In genomic region chr3:69719292-69719691, GRCh38 we compare ENCODE assay signal across 26 cellular contexts. TPM values are rescaled to one million over a fixed set of nuclear protein-coding genes. Genes with fewer than 3 reads are reported as not detected.
DNase-seq lines count a peak whose midpoint lies in the region; ATAC-seq, FAIRE-seq and TF ChIP-seq lines count a peak whose summit lies in the region.
"Had no signal": no experiment of that assay in that cellular context is flagged by ENCODE, and none has a peak within 500 bp of the region (broad histone marks: within the 10 kb centered on the region; RNA-seq: fewer than 3 reads in every experiment).

No MANE protein-coding gene starts in this region.

- TF ChIP-seq CTCF in choroid plexus epithelial cell (conservative IDR thresholded peaks at IDR 0.05; ENCODE audit: low read depth, low read length) (no peak), omental fat pad (IDR thresholded peaks at IDR 0.05) (no peak)

- FAIRE-seq in urothelium cell line (lab: Jason Lieb, UNC): no peak
- FAIRE-seq: GM12891 had no signal

- no peak overlapping the region for H3K27ac Mint-ChIP-seq in activated CD4-positive, alpha-beta memory T cell treated with anti-CD3 and anti-CD28 coated beads, Interleukin-2, amount 10 ng/mL, durations not matched to agents 7 days and 5 days
- H3K27ac Mint-ChIP-seq: CD4-positive, alpha-beta memory T cell; HFFc6 had no signal

- DNase-seq in OCI-M1 (lab: John Stamatoyannopoulos, UW): peak; percentile 56
- DNase-seq in choroid plexus epithelial cell (ENCODE audit: low read depth): peak; percentile 22
- no peak for DNase-seq in urothelium cell line (ENCODE audit: low spot score)
- DNase-seq in omental fat pad (ENCODE audit: low spot score): no peak
- no peak for DNase-seq in ureter (ENCODE audit: low spot score)
- no peak for DNase-seq in activated CD4-positive, alpha-beta memory T cell treated with anti-CD3 and anti-CD28 coated beads, Interleukin-2, amount 10 ng/mL, durations not matched to agents 7 days and 5 days
- DNase-seq: C1 segment of cervical spinal cord; Caco-2; CD4-positive, alpha-beta memory T cell; EL; GDM1; GM23248; HFFc6; IMR-90; MM.1S; NCI-H2029; NCI-H446 treated with DMSO at 0.1 percent for 48 hours; NCI-H526 treated with DMSO at 0.1 percent for 48 hours; SHP77 had no signal

- no peak for ATAC-seq in omental fat pad (ENCODE audit: low FRiP score)
- ATAC-seq: Panc1 had no signal

- H3K9me3 Mint-ChIP-seq in activated CD4-positive, alpha-beta memory T cell treated with anti-CD3 and anti-CD28 coated beads, Interleukin-2, amount 10 ng/mL, durations not matched to agents 7 days and 5 days: no peaks in the 10 kb centered on the region
- H3K9me3 Mint-ChIP-seq: H9, HFFc6 had no signal

- no peaks in the 10 kb centered on the region for H3K9me3 ChIP-seq in mesodermal cell (ENCODE audit: control insufficient read depth, low read length)
- H3K9me3 ChIP-seq in skeletal muscle tissue (ENCODE audit: control insufficient read depth in 3 of 3, low read length in 3 of 3): no peaks in the 10 kb centered on the region
- H3K9me3 ChIP-seq: Caco-2 had no signal

- POLR2A ChIA-PET in activated CD4-positive, alpha-beta memory T cell treated with anti-CD3 and anti-CD28 coated beads, Interleukin-2, amount 10 ng/mL, durations not matched to agents 7 days and 5 days (lab: Charles Lee): no interaction called here

- H3K27ac ChIP-seq in mesodermal cell (ENCODE audit: low read depth, low read length, severe bottlenecking) (peak overlapping the region; percentile 25), skeletal muscle tissue (ENCODE audit: low read depth, low read length) (peak overlapping the region; percentile 74)
- H3K27ac ChIP-seq: GM23248, KMS-11, RWPE1 had no signal

- no peaks in the 10 kb centered on the region for H3K27me3 Mint-ChIP-seq in activated CD4-positive, alpha-beta memory T cell treated with anti-CD3 and anti-CD28 coated beads, Interleukin-2, amount 10 ng/mL, durations not matched to agents 7 days and 5 days

- H3K36me3 Mint-ChIP-seq in activated CD4-positive, alpha-beta memory T cell treated with anti-CD3 and anti-CD28 coated beads, Interleukin-2, amount 10 ng/mL, durations not matched to agents 7 days and 5 days (ENCODE audit: low read depth): no peaks in the 10 kb centered on the region
- H3K36me3 Mint-ChIP-seq: CD4-positive, alpha-beta memory T cell had no signal

- H3K27me3 ChIP-seq in skeletal muscle tissue (ENCODE audit: control insufficient read depth in 3 of 3, insufficient read depth in 3 of 3, low read length in 3 of 3): no peaks in the 10 kb centered on the region

- 50% methylated on average over 2 of the region's 3 CpGs; no CpG with 5 or more reads in 1 of the 2 experiments for WGBS in mesodermal cell (ENCODE audit: insufficient coverage in 2 of 2), 2 experiments

- H3K36me3 ChIP-seq in mesodermal cell (ENCODE audit: control insufficient read depth, insufficient read depth, low read length) (no peaks in the 10 kb centered on the region), skeletal muscle tissue (ENCODE audit: control insufficient read depth in 3 of 3, insufficient read depth in 3 of 3, low read length in 3 of 3) (no peaks in the 10 kb centered on the region)

- peaks cover 15% of the 10 kb centered on the region for H3K4me1 ChIP-seq in mesodermal cell (ENCODE audit: control insufficient read depth, insufficient read depth, low read length, poor library complexity, severe bottlenecking)
- peaks cover 7 to 25% (median 18%) of the 10 kb centered on the region in 3 donors for H3K4me1 ChIP-seq in skeletal muscle tissue (ENCODE audit: control insufficient read depth in 3 of 3, insufficient read depth in 3 of 3, low read length in 3 of 3)
- H3K4me1 ChIP-seq: Caco-2 had no signal

- peak overlapping the region in 2 of 3 donors; percentile 2 to 42 for H3K9ac ChIP-seq in skeletal muscle tissue (ENCODE audit: low read depth in 1 of 3, low read length in 3 of 3)
- H3K9ac ChIP-seq: GM23248, KMS-11 had no signal

- no peak overlapping the region for H3K4me3 ChIP-seq in choroid plexus epithelial cell (ENCODE audit: low read depth, low read length)
- H3K4me3 ChIP-seq in mesodermal cell (ENCODE audit: extremely low read depth, insufficient read depth, low read length, poor library complexity, severe bottlenecking): no peak overlapping the region
- peak overlapping the region in 1 of 3 donors; percentile 28 for H3K4me3 ChIP-seq in skeletal muscle tissue (ENCODE audit: low read length in 3 of 3)
- H3K4me3 ChIP-seq: GM23248 had no signal

- CTCF ChIA-PET in activated CD4-positive, alpha-beta memory T cell treated with anti-CD3 and anti-CD28 coated beads, Interleukin-2, amount 10 ng/mL, durations not matched to agents 7 days and 5 days (lab: Charles Lee): no interaction called here

- no peaks in the 10 kb centered on the region for H3K4me1 Mint-ChIP-seq in activated CD4-positive, alpha-beta memory T cell treated with anti-CD3 and anti-CD28 coated beads, Interleukin-2, amount 10 ng/mL, durations not matched to agents 7 days and 5 days
- H3K4me1 Mint-ChIP-seq: CD4-positive, alpha-beta memory T cell had no signal

- H3K4me3 Mint-ChIP-seq in activated CD4-positive, alpha-beta memory T cell treated with anti-CD3 and anti-CD28 coated beads, Interleukin-2, amount 10 ng/mL, durations not matched to agents 7 days and 5 days: no peak overlapping the region
- H3K4me3 Mint-ChIP-seq: CD4-positive, alpha-beta memory T cell; H9; HFFc6 had no signal

RNA-seq across cellular contexts. Expression of gene MITF, which starts 20.0 kb away (rescaled TPM):
- 4.1 TPM for polyA plus RNA-seq in mesodermal cell (2013, experiment 1 of 2)
- polyA plus RNA-seq in mesodermal cell (2013, experiment 2 of 2): 3.2 TPM
- total RNA-seq in skeletal muscle tissue: 11.0 TPM
- 10 to 100 TPM; 13.7 to 39.0 (median 27.4) TPM for total RNA-seq in omental fat pad
- total RNA-seq in ureter: 28.0 TPM
- total RNA-seq in activated CD4-positive, alpha-beta memory T cell treated with anti-CD3 and anti-CD28 coated beads, Interleukin-2, amount 10 ng/mL, durations not matched to agents 7 days and 5 days: not detected
- polyA plus RNA-seq: CD4-positive, alpha-beta memory T cell had no signal

Comparison
In these comparisons a context has a peak if more than half of its experiments do, and no peak if none do; other contexts are left out.
1. DNase-seq: peak in OCI-M1 (single experiment) and choroid plexus epithelial cell (single experiment); none in urothelium cell line (single experiment), omental fat pad (single experiment), ureter (single experiment) and activated CD4-positive, alpha-beta memory T cell treated with anti-CD3 and anti-CD28 coated beads, Interleukin-2, amount 10 ng/mL, durations not matched to agents 7 days and 5 days (single experiment).
2. RNA of gene MITF, which starts 20.0 kb away (total RNA-seq): 28.0 TPM in ureter (single experiment), 13.7 to 39.0 TPM in omental fat pad and 11.0 TPM in skeletal muscle tissue (single experiment); not detected in activated CD4-positive, alpha-beta memory T cell treated with anti-CD3 and anti-CD28 coated beads, Interleukin-2, amount 10 ng/mL, durations not matched to agents 7 days and 5 days; every median in the first group is over 10 times any median in the second.